33 cellular contexts compared by ENCODE assay signal in the genomic region with DNA sequence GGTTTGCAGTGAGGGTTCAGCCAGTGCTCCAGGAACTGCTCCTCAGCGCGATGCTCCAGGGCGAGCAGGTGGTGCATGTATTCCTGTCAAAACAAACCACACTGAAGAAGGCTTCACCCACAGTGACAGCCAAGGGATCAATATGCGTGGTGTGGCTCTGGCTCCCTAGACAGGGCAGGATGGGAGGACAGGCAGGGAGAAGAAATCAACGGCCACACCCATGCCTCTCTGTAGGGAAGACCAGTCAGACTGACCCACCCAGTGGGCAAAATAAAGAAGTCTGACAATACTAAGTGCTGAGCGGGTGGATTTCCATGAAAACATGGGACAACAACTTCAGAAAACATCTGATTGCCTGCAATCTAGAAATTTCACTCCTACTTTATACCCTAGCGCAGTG.
"Had no signal": no experiment of that assay in that cellular context is flagged by ENCODE, and none has a peak within 500 bp of the region (broad histone marks: within the 10 kb centered on the region; RNA-seq: fewer than 3 reads in every experiment).

No MANE protein-coding gene starts in this region.

- H3K36me3 ChIP-seq: adrenal gland, breast epithelium had no signal

- FAIRE-seq: astrocyte, TTC549 had no signal

- H3K9me3 ChIP-seq: adrenal gland, body of pancreas, breast epithelium had no signal

- ATAC-seq: activated CD4-positive, CD25-positive, alpha-beta regulatory T cell treated with anti-CD3 and anti-CD28 coated beads, Interleukin-2, amount 50 U/mL, for 24 hours; activated naive CD4-positive, alpha-beta T cell treated with anti-CD3 and anti-CD28 coated beads, Interleukin-2, amount 50 U/mL, for 72 hours; activated T-cell treated with anti-CD3 and anti-CD28 coated beads, Interleukin-2, amount 50 U/mL, for 4 hours; body of pancreas; WTC11 had no signal

- H3K27me3 ChIP-seq: adrenal gland, body of pancreas, breast epithelium had no signal

- H3K27ac ChIP-seq: adrenal gland, body of pancreas, breast epithelium, PC-9 had no signal

- H3K4me3 ChIP-seq: adrenal gland, body of pancreas, breast epithelium, PC-9 had no signal

- DNase-seq: activated CD4-positive, alpha-beta memory T cell treated with anti-CD3 and anti-CD28 coated beads for 36 hours; activated CD4-positive, alpha-beta T cell treated with anti-CD3 and anti-CD28 coated beads for 4 hours; activated CD4-positive, alpha-beta T cell treated with anti-CD3 and anti-CD28 coated beads, Interleukin-2, amount 50 U/mL, for 1 hour; activated CD8-positive, alpha-beta memory T cell treated with anti-CD3 and anti-CD28 coated beads, Interleukin-2, amount 50 U/mL, for 4 hours; activated gamma-delta T cell treated with Interleukin-2 at 50 U/mL for 16 hours; activated naive CD4-positive, alpha-beta T cell treated with anti-CD3 and anti-CD28 coated beads for 36 hours; activated T-cell treated with anti-CD3 and anti-CD28 coated beads for 4 hours; activated T-cell treated with anti-CD3 and anti-CD28 coated beads, Interleukin-2, amount 50 U/mL, for 4 hours; adrenal gland; body of pancreas; Karpas-422; KBM-7; NCI-H1048; NCI-H1105 treated with DMSO at 0.1 percent for 48 hours; NCI-H1436; NCI-H1694 treated with DMSO at 0.1 percent for 48 hours; NCI-H2029; NCI-H345; NCI-H526; NCI-H774; NK-92 treated with Interleukin-12 subunit alpha and Interleukin-12 subunit beta, amount 100 ng/mL, for 24 hours; PC-9; Right ventricle myocardium superior; SW 1271; T-helper 1 cell; T-helper 2 cell; T1000 had no signal

- H3K4me1 ChIP-seq: adrenal gland, body of pancreas, breast epithelium had no signal
